In the genomic region with DNA sequence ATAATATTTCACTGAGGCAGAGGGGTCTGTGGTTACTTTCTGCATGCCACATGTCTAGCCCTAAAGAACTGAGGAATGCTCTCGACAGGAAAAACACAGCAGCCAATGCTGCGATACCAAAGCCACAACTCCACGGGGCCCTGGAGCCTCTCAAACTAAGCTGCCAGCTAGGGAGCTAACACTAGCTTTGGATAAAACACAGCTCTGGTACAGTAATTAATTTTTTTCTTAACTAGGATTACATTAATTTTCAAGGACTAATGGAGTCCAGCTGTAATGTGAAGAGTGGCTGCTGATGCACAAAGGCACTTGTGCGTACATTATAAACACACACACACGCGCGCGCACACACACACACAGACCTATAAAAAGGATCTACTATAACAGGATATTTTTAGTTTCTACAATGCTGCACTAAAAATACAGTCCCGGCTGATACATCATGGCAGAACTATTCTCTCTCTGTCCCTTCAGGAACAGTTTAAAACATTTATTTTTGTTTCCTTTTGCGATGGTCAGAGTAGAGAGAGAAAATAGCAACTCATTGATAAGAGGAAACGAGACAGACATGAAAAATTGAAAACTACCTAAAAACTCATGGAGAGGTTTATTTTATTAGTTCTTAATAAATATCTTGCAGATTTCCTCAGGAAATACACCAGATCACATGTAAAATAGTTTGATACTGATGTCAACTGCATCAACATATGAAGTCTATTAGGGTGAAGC, we compare ENCODE assay signal across 8 cellular contexts.
DNase-seq lines count a peak whose midpoint lies in the region; ATAC-seq and TF ChIP-seq lines count a peak whose summit lies in the region.

No MANE protein-coding gene starts in this region.

- peak overlapping the region; percentile 60 for H3K9ac ChIP-seq in Loucy (ENCODE audit: low read depth, low read length, poor library complexity, severe bottlenecking)

- H3K9me3 ChIP-seq in AG04450 (ENCODE audit: control insufficient read depth, insufficient read depth, low read length) (no peaks in the 10 kb centered on the region), Loucy (ENCODE audit: insufficient read depth, low read depth, low read length) (no peaks in the 10 kb centered on the region), mucosa of descending colon (no peaks in the 10 kb centered on the region)

- peaks cover 73% of the 10 kb centered on the region for H3K79me2 ChIP-seq in Loucy (ENCODE audit: insufficient read depth, low read length)

- peaks cover 7% of the 10 kb centered on the region for H3F3A ChIP-seq in Loucy (ENCODE audit: low read depth)

- TF ChIP-seq CTCF in AG04450 (IDR thresholded peaks at IDR 0.05; ENCODE audit: low read depth, low read length) (no peak), Loucy (conservative IDR thresholded peaks at IDR 0.05; ENCODE audit: low read length) (no peak), choroid plexus epithelial cell (conservative IDR thresholded peaks at IDR 0.05; ENCODE audit: low read depth, low read length) (no peak), mucosa of descending colon (IDR thresholded peaks at IDR 0.05) (no peak)

- H3K36me3 ChIP-seq in Loucy (ENCODE audit: insufficient read depth, low read length) (peaks cover 39% of the 10 kb centered on the region; the same call in 1 of the 2 replicates), mucosa of descending colon (ENCODE audit: low read depth) (no peaks in the 10 kb centered on the region)

- peak overlapping the region; percentile 100 for H3K27ac ChIP-seq in AG04450 (ENCODE audit: low read depth, low read length)

- H3K27me3 ChIP-seq in AG04450 (ENCODE audit: control insufficient read depth, insufficient read depth, low read length) (no peaks in the 10 kb centered on the region), Loucy (ENCODE audit: insufficient read depth, low read length, poor library complexity, severe bottlenecking) (no peaks in the 10 kb centered on the region)

- ATAC-seq in mucosa of descending colon (peak; percentile 27), HG03175 (IDR thresholded peaks at IDR 0.05; ENCODE audit: unreplicated experiment) (no peak), HG03565 (IDR thresholded peaks at IDR 0.05; ENCODE audit: unreplicated experiment) (no peak)

- no peaks in the 10 kb centered on the region for H4K20me1 ChIP-seq in Loucy (ENCODE audit: insufficient read depth, low read length, poor library complexity, severe bottlenecking)

- intact Hi-C loops in mucosa of descending colon (cut with DNase I, micrococcal nuclease) = no loop called here

- H3K4me2 ChIP-seq in Loucy (ENCODE audit: low read depth, low read length, poor library complexity, severe bottlenecking) = peak overlapping the region; percentile 72

- no peak overlapping the region for H2AFZ ChIP-seq in Loucy (ENCODE audit: low read length)

- H3K4me3 ChIP-seq in AG04450 (ENCODE audit: low read depth, low read length) (peak overlapping the region; percentile 23), Loucy (ENCODE audit: low read length, poor library complexity, severe bottlenecking) (peak overlapping the region; percentile 65), choroid plexus epithelial cell (ENCODE audit: low read depth, low read length) (no peak overlapping the region), mucosa of descending colon (no peak overlapping the region)

- DNase-seq in AG04450 (ENCODE audit: low read depth, low spot score) (no peak), choroid plexus epithelial cell (ENCODE audit: low read depth) (peak; percentile 90), mucosa of descending colon (peak in 1 of 3 donors; percentile 55), DMS53 (lab: John Stamatoyannopoulos, UW) (no peak)
- no peak for DNase-seq in activated CD4-positive, CD25-positive, alpha-beta regulatory T cell treated with anti-CD3 and anti-CD28 coated beads, Interleukin-2, amount 50 U/mL, for 72 hours

- POLR2A ChIA-PET in AG04450 (lab: Yijun Ruan, JAX) = interaction anchor here (0.6 to 3.9 kb wide), 11 partner anchors 30 to 244 kb away, joined by 3 to 23 read pairs (median 7); no protein-coding TSS in a partner anchor

- no peaks in the 10 kb centered on the region for H3K9me2 ChIP-seq in Loucy (replicated peaks; ENCODE audit: low read depth, low read length)

- peaks cover 59% of the 10 kb centered on the region for H3K4me1 ChIP-seq in Loucy (ENCODE audit: insufficient read depth, low read length, poor library complexity, severe bottlenecking)
- H3K4me1 ChIP-seq in mucosa of descending colon (ENCODE audit: low read depth) = no peaks in the 10 kb centered on the region

- CTCF ChIA-PET in AG04450 (lab: Charles Lee) = interaction anchor here (0.9 to 1.1 kb wide), 3 partner anchors 9 to 157 kb away, joined by 3 to 4 read pairs (median 3); no protein-coding TSS in a partner anchor

Comparison
In these comparisons a context has a peak if more than half of its experiments do, and no peak if none do; other contexts are left out.
1. H3K4me3 ChIP-seq: peak in AG04450 (single experiment) and Loucy (single experiment); none in choroid plexus epithelial cell (single experiment) and mucosa of descending colon (single experiment).